Comparison of ENCODE assay signal across 1 cellular context in the genomic region with DNA sequence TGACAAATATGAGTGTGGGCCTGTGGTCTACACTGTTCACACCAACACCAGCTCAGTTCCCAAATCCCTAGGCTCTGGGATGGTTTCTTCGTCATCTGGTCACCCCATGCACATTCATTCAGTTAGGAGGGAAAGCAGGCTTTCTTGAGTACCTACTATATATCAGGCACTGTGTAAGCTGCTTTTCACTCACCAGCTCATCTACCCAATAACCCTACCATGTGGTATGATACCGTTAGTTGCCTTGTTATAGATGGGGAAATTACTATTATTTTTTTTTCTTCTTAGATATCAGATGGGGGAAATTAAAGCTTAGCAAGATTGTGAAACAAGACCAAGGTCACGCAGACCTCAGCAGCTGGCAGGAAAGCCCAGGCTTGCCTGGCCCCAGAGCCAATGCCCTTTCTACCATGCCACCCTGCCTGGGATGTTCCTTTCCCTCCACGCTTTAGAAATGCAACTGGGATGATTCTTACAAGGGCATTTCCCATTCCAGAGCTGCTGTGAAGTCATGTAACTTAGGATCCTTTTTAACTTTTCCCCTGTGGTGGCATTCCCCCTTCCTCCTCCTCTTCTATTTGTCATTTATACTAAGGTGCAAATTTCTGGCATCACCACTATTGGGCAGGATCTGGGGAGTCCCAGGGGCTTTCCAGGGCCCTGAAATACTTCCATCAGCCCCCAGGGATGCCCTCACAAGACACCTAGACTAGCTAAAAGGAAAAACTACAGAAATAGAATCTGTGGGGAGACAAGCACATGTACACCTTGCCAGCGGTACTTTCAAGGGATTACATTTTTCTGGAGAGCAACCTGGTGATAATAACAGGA.
TF ChIP-seq lines count a peak whose summit lies in the region.

No MANE protein-coding gene starts in this region.

TF ChIP-seq in H1, 55 proteins besides CTCF, POLR2A, EP300 and RAD21:
- no peak for TF ChIP-seq CHD1 (IDR thresholded peaks at IDR 0.05; ENCODE audit: low read depth, low read length)
- TF ChIP-seq RBBP5 (IDR thresholded peaks at IDR 0.05; ENCODE audit: borderline replicate concordance, low read depth, low read length) = no peak
- no peak for TF ChIP-seq POU5F1 (IDR thresholded peaks at IDR 0.05; ENCODE audit: low read depth, low read length)
- no peak for TF ChIP-seq PHF8 (conservative IDR thresholded peaks at IDR 0.05; ENCODE audit: low read depth, low read length)
- TF ChIP-seq, protein P1, sequence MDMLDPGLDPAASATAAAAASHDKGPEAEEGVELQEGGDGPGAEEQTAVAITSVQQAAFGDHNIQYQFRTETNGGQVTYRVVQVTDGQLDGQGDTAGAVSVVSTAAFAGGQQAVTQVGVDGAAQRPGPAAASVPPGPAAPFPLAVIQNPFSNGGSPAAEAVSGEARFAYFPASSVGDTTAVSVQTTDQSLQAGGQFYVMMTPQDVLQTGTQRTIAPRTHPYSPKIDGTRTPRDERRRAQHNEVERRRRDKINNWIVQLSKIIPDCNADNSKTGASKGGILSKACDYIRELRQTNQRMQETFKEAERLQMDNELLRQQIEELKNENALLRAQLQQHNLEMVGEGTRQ (IDR thresholded peaks at IDR 0.05; ENCODE audit: low read length) = no peak
- TF ChIP-seq HDAC6 (IDR thresholded peaks at IDR 0.05; ENCODE audit: low read depth, low read length) = no peak
- TF ChIP-seq CHD2 (IDR thresholded peaks at IDR 0.05; ENCODE audit: low read length) = no peak
- TF ChIP-seq TCF12 (IDR thresholded peaks at IDR 0.05; ENCODE audit: low read depth, low read length) = no peak
- no peak for TF ChIP-seq BRCA1 (IDR thresholded peaks at IDR 0.05; ENCODE audit: low read depth, low read length)
- no peak for TF ChIP-seq POLR2AphosphoS5 (IDR thresholded peaks at IDR 0.05; ENCODE audit: low read depth, low read length)
- no peak for TF ChIP-seq SP1 (IDR thresholded peaks at IDR 0.05; ENCODE audit: low read depth, low read length)
- TF ChIP-seq, protein P2, sequence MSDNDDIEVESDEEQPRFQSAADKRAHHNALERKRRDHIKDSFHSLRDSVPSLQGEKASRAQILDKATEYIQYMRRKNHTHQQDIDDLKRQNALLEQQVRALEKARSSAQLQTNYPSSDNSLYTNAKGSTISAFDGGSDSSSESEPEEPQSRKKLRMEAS (IDR thresholded peaks at IDR 0.05) = no peak
- TF ChIP-seq, protein P3, sequence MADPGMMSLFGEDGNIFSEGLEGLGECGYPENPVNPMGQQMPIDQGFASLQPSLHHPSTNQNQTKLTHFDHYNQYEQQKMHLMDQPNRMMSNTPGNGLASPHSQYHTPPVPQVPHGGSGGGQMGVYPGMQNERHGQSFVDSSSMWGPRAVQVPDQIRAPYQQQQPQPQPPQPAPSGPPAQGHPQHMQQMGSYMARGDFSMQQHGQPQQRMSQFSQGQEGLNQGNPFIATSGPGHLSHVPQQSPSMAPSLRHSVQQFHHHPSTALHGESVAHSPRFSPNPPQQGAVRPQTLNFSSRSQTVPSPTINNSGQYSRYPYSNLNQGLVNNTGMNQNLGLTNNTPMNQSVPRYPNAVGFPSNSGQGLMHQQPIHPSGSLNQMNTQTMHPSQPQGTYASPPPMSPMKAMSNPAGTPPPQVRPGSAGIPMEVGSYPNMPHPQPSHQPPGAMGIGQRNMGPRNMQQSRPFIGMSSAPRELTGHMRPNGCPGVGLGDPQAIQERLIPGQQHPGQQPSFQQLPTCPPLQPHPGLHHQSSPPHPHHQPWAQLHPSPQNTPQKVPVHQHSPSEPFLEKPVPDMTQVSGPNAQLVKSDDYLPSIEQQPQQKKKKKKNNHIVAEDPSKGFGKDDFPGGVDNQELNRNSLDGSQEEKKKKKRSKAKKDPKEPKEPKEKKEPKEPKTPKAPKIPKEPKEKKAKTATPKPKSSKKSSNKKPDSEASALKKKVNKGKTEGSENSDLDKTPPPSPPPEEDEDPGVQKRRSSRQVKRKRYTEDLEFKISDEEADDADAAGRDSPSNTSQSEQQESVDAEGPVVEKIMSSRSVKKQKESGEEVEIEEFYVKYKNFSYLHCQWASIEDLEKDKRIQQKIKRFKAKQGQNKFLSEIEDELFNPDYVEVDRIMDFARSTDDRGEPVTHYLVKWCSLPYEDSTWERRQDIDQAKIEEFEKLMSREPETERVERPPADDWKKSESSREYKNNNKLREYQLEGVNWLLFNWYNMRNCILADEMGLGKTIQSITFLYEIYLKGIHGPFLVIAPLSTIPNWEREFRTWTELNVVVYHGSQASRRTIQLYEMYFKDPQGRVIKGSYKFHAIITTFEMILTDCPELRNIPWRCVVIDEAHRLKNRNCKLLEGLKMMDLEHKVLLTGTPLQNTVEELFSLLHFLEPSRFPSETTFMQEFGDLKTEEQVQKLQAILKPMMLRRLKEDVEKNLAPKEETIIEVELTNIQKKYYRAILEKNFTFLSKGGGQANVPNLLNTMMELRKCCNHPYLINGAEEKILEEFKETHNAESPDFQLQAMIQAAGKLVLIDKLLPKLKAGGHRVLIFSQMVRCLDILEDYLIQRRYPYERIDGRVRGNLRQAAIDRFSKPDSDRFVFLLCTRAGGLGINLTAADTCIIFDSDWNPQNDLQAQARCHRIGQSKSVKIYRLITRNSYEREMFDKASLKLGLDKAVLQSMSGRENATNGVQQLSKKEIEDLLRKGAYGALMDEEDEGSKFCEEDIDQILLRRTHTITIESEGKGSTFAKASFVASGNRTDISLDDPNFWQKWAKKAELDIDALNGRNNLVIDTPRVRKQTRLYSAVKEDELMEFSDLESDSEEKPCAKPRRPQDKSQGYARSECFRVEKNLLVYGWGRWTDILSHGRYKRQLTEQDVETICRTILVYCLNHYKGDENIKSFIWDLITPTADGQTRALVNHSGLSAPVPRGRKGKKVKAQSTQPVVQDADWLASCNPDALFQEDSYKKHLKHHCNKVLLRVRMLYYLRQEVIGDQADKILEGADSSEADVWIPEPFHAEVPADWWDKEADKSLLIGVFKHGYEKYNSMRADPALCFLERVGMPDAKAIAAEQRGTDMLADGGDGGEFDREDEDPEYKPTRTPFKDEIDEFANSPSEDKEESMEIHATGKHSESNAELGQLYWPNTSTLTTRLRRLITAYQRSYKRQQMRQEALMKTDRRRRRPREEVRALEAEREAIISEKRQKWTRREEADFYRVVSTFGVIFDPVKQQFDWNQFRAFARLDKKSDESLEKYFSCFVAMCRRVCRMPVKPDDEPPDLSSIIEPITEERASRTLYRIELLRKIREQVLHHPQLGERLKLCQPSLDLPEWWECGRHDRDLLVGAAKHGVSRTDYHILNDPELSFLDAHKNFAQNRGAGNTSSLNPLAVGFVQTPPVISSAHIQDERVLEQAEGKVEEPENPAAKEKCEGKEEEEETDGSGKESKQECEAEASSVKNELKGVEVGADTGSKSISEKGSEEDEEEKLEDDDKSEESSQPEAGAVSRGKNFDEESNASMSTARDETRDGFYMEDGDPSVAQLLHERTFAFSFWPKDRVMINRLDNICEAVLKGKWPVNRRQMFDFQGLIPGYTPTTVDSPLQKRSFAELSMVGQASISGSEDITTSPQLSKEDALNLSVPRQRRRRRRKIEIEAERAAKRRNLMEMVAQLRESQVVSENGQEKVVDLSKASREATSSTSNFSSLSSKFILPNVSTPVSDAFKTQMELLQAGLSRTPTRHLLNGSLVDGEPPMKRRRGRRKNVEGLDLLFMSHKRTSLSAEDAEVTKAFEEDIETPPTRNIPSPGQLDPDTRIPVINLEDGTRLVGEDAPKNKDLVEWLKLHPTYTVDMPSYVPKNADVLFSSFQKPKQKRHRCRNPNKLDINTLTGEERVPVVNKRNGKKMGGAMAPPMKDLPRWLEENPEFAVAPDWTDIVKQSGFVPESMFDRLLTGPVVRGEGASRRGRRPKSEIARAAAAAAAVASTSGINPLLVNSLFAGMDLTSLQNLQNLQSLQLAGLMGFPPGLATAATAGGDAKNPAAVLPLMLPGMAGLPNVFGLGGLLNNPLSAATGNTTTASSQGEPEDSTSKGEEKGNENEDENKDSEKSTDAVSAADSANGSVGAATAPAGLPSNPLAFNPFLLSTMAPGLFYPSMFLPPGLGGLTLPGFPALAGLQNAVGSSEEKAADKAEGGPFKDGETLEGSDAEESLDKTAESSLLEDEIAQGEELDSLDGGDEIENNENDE (IDR thresholded peaks at IDR 0.05; ENCODE audit: insufficient replicate concordance, low read length) = no peak
- no peak for TF ChIP-seq RNF2 (IDR thresholded peaks at IDR 0.05; ENCODE audit: borderline replicate concordance, low read depth, low read length, missing control alignments, poor library complexity, severe bottlenecking)
- TF ChIP-seq TAF7 (optimal IDR thresholded peaks at IDR 0.05; ENCODE audit: borderline replicate concordance, low read depth, low read length) = no peak
- TF ChIP-seq KDM4A (IDR thresholded peaks at IDR 0.05; ENCODE audit: low read depth, low read length, severe bottlenecking) = no peak
- TF ChIP-seq ZNF274 (IDR thresholded peaks at IDR 0.05; ENCODE audit: borderline replicate concordance, extremely low read depth, low read length) = no peak
- no peak for TF ChIP-seq RXRA (IDR thresholded peaks at IDR 0.05; ENCODE audit: insufficient read depth, low read depth, low read length)
- TF ChIP-seq YY1 (IDR thresholded peaks at IDR 0.05; ENCODE audit: low read depth, low read length) = no peak
